In genomic region chr6:143107440-143107839, GRCh38 we compare ENCODE assay signal across 15 cellular contexts. TPM values are rescaled to one million over a fixed set of nuclear protein-coding genes. Genes with fewer than 3 reads are reported as not detected.
DNase-seq lines count a peak whose midpoint lies in the region; ATAC-seq, FAIRE-seq and TF ChIP-seq lines count a peak whose summit lies in the region.
"Had no signal": no experiment of that assay in that cellular context is flagged by ENCODE, and none has a peak within 500 bp of the region (broad histone marks: within the 10 kb centered on the region; RNA-seq: fewer than 3 reads in every experiment).

No MANE protein-coding gene starts in this region.

- H3K36me3 Mint-ChIP-seq in activated CD4-positive, alpha-beta T cell treated with anti-CD3 and anti-CD28 coated beads, Interleukin-2, amount 10 ng/mL, durations not matched to agents 24 days and 14 days (ENCODE audit: low read depth) = no peaks in the 10 kb centered on the region
- peaks cover 2% of the 10 kb centered on the region for H3K36me3 Mint-ChIP-seq in activated CD4-positive, alpha-beta T cell treated with anti-CD3 and anti-CD28 coated beads, Interleukin-2, amount 10 ng/mL, durations not matched to agents 7 days and 5 days (ENCODE audit: low read depth)
- peaks cover 2% of the 10 kb centered on the region for H3K36me3 Mint-ChIP-seq in activated T-helper 1 cell treated with anti-CD3 and anti-CD28 coated beads, Interleukin-12 subunit alpha, Interleukin-12 subunit beta, Interleukin-2, Interleukin-4 antibody, amounts not matched to agents 30 ng/mL and 10 ng/mL and 1 ng/mL, durations not matched to agents 14 hours and 24 hours and 36 hours (ENCODE audit: low read depth)

- POLR2A ChIA-PET in activated CD4-positive, alpha-beta T cell treated with anti-CD3 and anti-CD28 coated beads, Interleukin-2, amount 10 ng/mL, durations not matched to agents 7 days and 5 days (lab: Charles Lee) = interaction anchor here (0.6 kb wide), 1 partner anchor 41 kb away, joined by 5 read pairs; no protein-coding TSS in a partner anchor

- H3K4me1 ChIP-seq in liver (ENCODE audit: control insufficient read depth in 4 of 4, insufficient read depth in 4 of 4, low read length in 3 of 4) = peaks cover 0 to 34% (median 14%) of the 10 kb centered on the region in 4 donors
- H3K4me1 ChIP-seq in small intestine (ENCODE audit: control insufficient read depth in 2 of 2, insufficient read depth in 1 of 2, low read depth in 1 of 2, low read length in 1 of 2) = peaks cover 0 to 4% of the 10 kb centered on the region in 2 donors

- no peak overlapping the region for H3K4me3 Mint-ChIP-seq in activated CD4-positive, alpha-beta T cell treated with anti-CD3 and anti-CD28 coated beads, Interleukin-2, amount 10 ng/mL, durations not matched to agents 24 days and 14 days
- no peak overlapping the region for H3K4me3 Mint-ChIP-seq in activated CD4-positive, alpha-beta T cell treated with anti-CD3 and anti-CD28 coated beads, Interleukin-2, amount 10 ng/mL, durations not matched to agents 7 days and 5 days
- H3K4me3 Mint-ChIP-seq in activated T-helper 1 cell treated with anti-CD3 and anti-CD28 coated beads, Interleukin-12 subunit alpha, Interleukin-12 subunit beta, Interleukin-2, Interleukin-4 antibody, amounts not matched to agents 30 ng/mL and 10 ng/mL and 1 ng/mL, durations not matched to agents 14 hours and 24 hours and 36 hours = no peak overlapping the region
- H3K4me3 Mint-ChIP-seq: H9 had no signal

- peak overlapping the region in 1 of 2 donors; percentile 68 for H3K9ac ChIP-seq in liver (ENCODE audit: low read depth in 1 of 2, low read length in 2 of 2)
- H3K9ac ChIP-seq: BLaER1 treated with 17β-estradiol and CSF1 and Interleukin-3, amounts not matched to agents 10 nM and 100 nM had no signal

- CTCF ChIA-PET in activated CD4-positive, alpha-beta T cell treated with anti-CD3 and anti-CD28 coated beads, Interleukin-2, amount 10 ng/mL, durations not matched to agents 7 days and 5 days (lab: Charles Lee) = no interaction called here

- peak; percentile 26 for DNase-seq in activated CD4-positive, alpha-beta T cell treated with anti-CD3 and anti-CD28 coated beads, Interleukin-2, amount 10 ng/mL, durations not matched to agents 24 days and 14 days
- no peak for DNase-seq in activated CD4-positive, alpha-beta T cell treated with anti-CD3 and anti-CD28 coated beads, Interleukin-2, amount 10 ng/mL, durations not matched to agents 7 days and 5 days
- DNase-seq in fibroblast of gingiva (ENCODE audit: low read depth) (peak; percentile 4), small intestine (peak; percentile 51), NCI-H2171 (lab: John Stamatoyannopoulos, UW) (no peak)
- no peak for DNase-seq in activated T-helper 1 cell treated with anti-CD3 and anti-CD28 coated beads, Interleukin-12 subunit alpha, Interleukin-12 subunit beta, Interleukin-2, Interleukin-4 antibody, amounts not matched to agents 30 ng/mL and 10 ng/mL and 1 ng/mL, durations not matched to agents 14 hours and 24 hours and 36 hours (ENCODE audit: low spot score)
- DNase-seq: DMS 273 treated with DMSO at 0.1 percent for 48 hours, H9, NCI-H1048, NCI-H345, PC-3 had no signal

- no peak for ATAC-seq in GM19351 (IDR thresholded peaks at IDR 0.05; ENCODE audit: unreplicated experiment)
- ATAC-seq: PC-3 had no signal

- H3K4me1 Mint-ChIP-seq in activated CD4-positive, alpha-beta T cell treated with anti-CD3 and anti-CD28 coated beads, Interleukin-2, amount 10 ng/mL, durations not matched to agents 24 days and 14 days = peaks cover 9% of the 10 kb centered on the region
- H3K4me1 Mint-ChIP-seq in activated CD4-positive, alpha-beta T cell treated with anti-CD3 and anti-CD28 coated beads, Interleukin-2, amount 10 ng/mL, durations not matched to agents 7 days and 5 days = peaks cover 2% of the 10 kb centered on the region
- H3K4me1 Mint-ChIP-seq in activated T-helper 1 cell treated with anti-CD3 and anti-CD28 coated beads, Interleukin-12 subunit alpha, Interleukin-12 subunit beta, Interleukin-2, Interleukin-4 antibody, amounts not matched to agents 30 ng/mL and 10 ng/mL and 1 ng/mL, durations not matched to agents 14 hours and 24 hours and 36 hours (ENCODE audit: low read depth) = peaks cover 6% of the 10 kb centered on the region
- H3K4me1 Mint-ChIP-seq: H9 had no signal

- WGBS in liver = 21% methylated on average over 2 of the region's 2 CpGs
- WGBS in small intestine, 3 donors = 30 to 51% (median 38%) methylated on average over 2 of the region's 2 CpGs

- intact Hi-C loops in activated CD4-positive, alpha-beta T cell treated with anti-CD3 and anti-CD28 coated beads, Interleukin-2, amount 10 ng/mL, durations not matched to agents 24 days and 14 days (cut with micrococcal nuclease) = no loop called here
- intact Hi-C loops in activated T-helper 1 cell treated with anti-CD3 and anti-CD28 coated beads, Interleukin-12 subunit alpha, Interleukin-12 subunit beta, Interleukin-2, Interleukin-4 antibody, amounts not matched to agents 30 ng/mL and 10 ng/mL and 1 ng/mL, durations not matched to agents 14 hours and 24 hours and 36 hours (cut with micrococcal nuclease) = no loop called here

- H3K27me3 ChIP-seq in liver (ENCODE audit: control insufficient read depth in 4 of 4, insufficient read depth in 4 of 4, low read length in 3 of 4) = no peaks in the 10 kb centered on the region
- H3K27me3 ChIP-seq in small intestine (ENCODE audit: control insufficient read depth in 2 of 2, insufficient read depth in 2 of 2, low read length in 2 of 2) = no peaks in the 10 kb centered on the region
- H3K27me3 ChIP-seq: BLaER1 treated with 17β-estradiol and CSF1 and Interleukin-3, amounts not matched to agents 10 nM and 100 nM had no signal

- H3K27ac ChIP-seq in liver (ENCODE audit: low read depth in 1 of 2, low read length in 2 of 2) (peak overlapping the region; percentile 87 to 88), small intestine (ENCODE audit: low read depth in 1 of 2, low read length in 1 of 2) (no peak overlapping the region)
- H3K27ac ChIP-seq: 22Rv1; BLaER1 treated with 17β-estradiol and CSF1 and Interleukin-3, amounts not matched to agents 10 nM and 100 nM had no signal

- H3K36me3 ChIP-seq in liver (ENCODE audit: control insufficient read depth in 4 of 4, insufficient read depth in 3 of 4, low read depth in 1 of 4, low read length in 3 of 4) (no peaks in the 10 kb centered on the region), small intestine (ENCODE audit: control insufficient read depth in 2 of 2, insufficient read depth in 2 of 2, low read length in 2 of 2) (no peaks in the 10 kb centered on the region)
- H3K36me3 ChIP-seq: BLaER1 treated with 17β-estradiol and CSF1 and Interleukin-3, amounts not matched to agents 10 nM and 100 nM had no signal

- no peaks in the 10 kb centered on the region for H3K9me3 ChIP-seq in liver (ENCODE audit: control insufficient read depth in 4 of 4, low read length in 3 of 4)
- H3K9me3 ChIP-seq in small intestine (ENCODE audit: control insufficient read depth, low read depth) = no peaks in the 10 kb centered on the region
- H3K9me3 ChIP-seq: BLaER1 treated with 17β-estradiol and CSF1 and Interleukin-3, amounts not matched to agents 10 nM and 100 nM had no signal

- peak; percentile 59 to 62 for TF ChIP-seq RAD21 in liver (IDR thresholded peaks at IDR 0.05)

- H3K9me3 Mint-ChIP-seq in activated CD4-positive, alpha-beta T cell treated with anti-CD3 and anti-CD28 coated beads, Interleukin-2, amount 10 ng/mL, durations not matched to agents 24 days and 14 days = peaks cover 18% of the 10 kb centered on the region
- no peaks in the 10 kb centered on the region for H3K9me3 Mint-ChIP-seq in activated CD4-positive, alpha-beta T cell treated with anti-CD3 and anti-CD28 coated beads, Interleukin-2, amount 10 ng/mL, durations not matched to agents 7 days and 5 days
- H3K9me3 Mint-ChIP-seq in activated T-helper 1 cell treated with anti-CD3 and anti-CD28 coated beads, Interleukin-12 subunit alpha, Interleukin-12 subunit beta, Interleukin-2, Interleukin-4 antibody, amounts not matched to agents 30 ng/mL and 10 ng/mL and 1 ng/mL, durations not matched to agents 14 hours and 24 hours and 36 hours = peaks cover 4% of the 10 kb centered on the region
- H3K9me3 Mint-ChIP-seq: H9 had no signal

- H3K27ac Mint-ChIP-seq in activated CD4-positive, alpha-beta T cell treated with anti-CD3 and anti-CD28 coated beads, Interleukin-2, amount 10 ng/mL, durations not matched to agents 24 days and 14 days = no peak overlapping the region
- H3K27ac Mint-ChIP-seq in activated CD4-positive, alpha-beta T cell treated with anti-CD3 and anti-CD28 coated beads, Interleukin-2, amount 10 ng/mL, durations not matched to agents 7 days and 5 days = no peak overlapping the region
- no peak overlapping the region for H3K27ac Mint-ChIP-seq in activated T-helper 1 cell treated with anti-CD3 and anti-CD28 coated beads, Interleukin-12 subunit alpha, Interleukin-12 subunit beta, Interleukin-2, Interleukin-4 antibody, amounts not matched to agents 30 ng/mL and 10 ng/mL and 1 ng/mL, durations not matched to agents 14 hours and 24 hours and 36 hours

- H3K27me3 Mint-ChIP-seq in activated CD4-positive, alpha-beta T cell treated with anti-CD3 and anti-CD28 coated beads, Interleukin-2, amount 10 ng/mL, durations not matched to agents 24 days and 14 days = no peaks in the 10 kb centered on the region
- H3K27me3 Mint-ChIP-seq in activated CD4-positive, alpha-beta T cell treated with anti-CD3 and anti-CD28 coated beads, Interleukin-2, amount 10 ng/mL, durations not matched to agents 7 days and 5 days = no peaks in the 10 kb centered on the region
- H3K27me3 Mint-ChIP-seq in activated T-helper 1 cell treated with anti-CD3 and anti-CD28 coated beads, Interleukin-12 subunit alpha, Interleukin-12 subunit beta, Interleukin-2, Interleukin-4 antibody, amounts not matched to agents 30 ng/mL and 10 ng/mL and 1 ng/mL, durations not matched to agents 14 hours and 24 hours and 36 hours (ENCODE audit: insufficient read depth) = no peaks in the 10 kb centered on the region

- no peak for TF ChIP-seq CTCF in liver (IDR thresholded peaks at IDR 0.05; ENCODE audit: low read depth, low read length, missing input control)

- H3K4me3 ChIP-seq in liver (ENCODE audit: low read depth in 1 of 3, low read length in 3 of 3) = no peak overlapping the region
- H3K4me3 ChIP-seq in small intestine (ENCODE audit: low read depth in 1 of 2, low read length in 2 of 2) = no peak overlapping the region
- H3K4me3 ChIP-seq: BLaER1 treated with 17β-estradiol and CSF1 and Interleukin-3, amounts not matched to agents 10 nM and 100 nM had no signal

- FAIRE-seq in small intestine (lab: Jason Lieb, UNC) = no peak

RNA-seq across cellular contexts. Expression of gene AIG1, which starts 46.8 kb away (rescaled TPM):
- 2.9 and 4.7 TPM in 2 replicates for total RNA-seq in activated CD4-positive, alpha-beta T cell treated with anti-CD3 and anti-CD28 coated beads, Interleukin-2, amount 10 ng/mL, durations not matched to agents 24 days and 14 days
- 10 to 100 TPM; 11.7 to 12.1 TPM for total RNA-seq in activated CD4-positive, alpha-beta T cell treated with anti-CD3 and anti-CD28 coated beads, Interleukin-2, amount 10 ng/mL, durations not matched to agents 7 days and 5 days
- total RNA-seq in liver = 100 to 1,000 TPM in 1 of 2 donors, 10 to 100 TPM in 1; 74.8 to 129 TPM
- 100 to 1,000 TPM; 113 to 169 TPM for polyA plus RNA-seq in liver
- 10 to 100 TPM; 56.6 to 83.0 (median 75.1) TPM for polyA plus RNA-seq in small intestine
- 2.1 and 2.6 TPM in 2 replicates for total RNA-seq in activated T-helper 1 cell treated with anti-CD3 and anti-CD28 coated beads, Interleukin-12 subunit alpha, Interleukin-12 subunit beta, Interleukin-2, Interleukin-4 antibody, amounts not matched to agents 30 ng/mL and 10 ng/mL and 1 ng/mL, durations not matched to agents 14 hours and 24 hours and 36 hours

Comparison
In these comparisons a context has a peak if more than half of its experiments do, and no peak if none do; other contexts are left out.
1. DNase-seq: peak in activated CD4-positive, alpha-beta T cell treated with anti-CD3 and anti-CD28 coated beads, Interleukin-2, amount 10 ng/mL, durations not matched to agents 24 days and 14 days (single experiment), fibroblast of gingiva (single experiment) and small intestine (single experiment); none in activated CD4-positive, alpha-beta T cell treated with anti-CD3 and anti-CD28 coated beads, Interleukin-2, amount 10 ng/mL, durations not matched to agents 7 days and 5 days (single experiment), NCI-H2171 (single experiment) and activated T-helper 1 cell treated with anti-CD3 and anti-CD28 coated beads, Interleukin-12 subunit alpha, Interleukin-12 subunit beta, Interleukin-2, Interleukin-4 antibody, amounts not matched to agents 30 ng/mL and 10 ng/mL and 1 ng/mL, durations not matched to agents 14 hours and 24 hours and 36 hours (single experiment).
2. H3K27ac ChIP-seq: peak in liver (2 of 2); none in small intestine (0 of 2).
3. RNA of gene AIG1, which starts 46.8 kb away (total RNA-seq): 74.8 to 129 TPM in liver; 11.7 to 12.1 TPM in activated CD4-positive, alpha-beta T cell treated with anti-CD3 and anti-CD28 coated beads, Interleukin-2, amount 10 ng/mL, durations not matched to agents 7 days and 5 days, 2.9 to 4.7 TPM in activated CD4-positive, alpha-beta T cell treated with anti-CD3 and anti-CD28 coated beads, Interleukin-2, amount 10 ng/mL, durations not matched to agents 24 days and 14 days and 2.1 to 2.6 TPM in activated T-helper 1 cell treated with anti-CD3 and anti-CD28 coated beads, Interleukin-12 subunit alpha, Interleukin-12 subunit beta, Interleukin-2, Interleukin-4 antibody, amounts not matched to agents 30 ng/mL and 10 ng/mL and 1 ng/mL, durations not matched to agents 14 hours and 24 hours and 36 hours; every median in the first group is over 4 times any median in the second.